Comparison of ENCODE assay signal across 16 cellular contexts in the genomic region with DNA sequence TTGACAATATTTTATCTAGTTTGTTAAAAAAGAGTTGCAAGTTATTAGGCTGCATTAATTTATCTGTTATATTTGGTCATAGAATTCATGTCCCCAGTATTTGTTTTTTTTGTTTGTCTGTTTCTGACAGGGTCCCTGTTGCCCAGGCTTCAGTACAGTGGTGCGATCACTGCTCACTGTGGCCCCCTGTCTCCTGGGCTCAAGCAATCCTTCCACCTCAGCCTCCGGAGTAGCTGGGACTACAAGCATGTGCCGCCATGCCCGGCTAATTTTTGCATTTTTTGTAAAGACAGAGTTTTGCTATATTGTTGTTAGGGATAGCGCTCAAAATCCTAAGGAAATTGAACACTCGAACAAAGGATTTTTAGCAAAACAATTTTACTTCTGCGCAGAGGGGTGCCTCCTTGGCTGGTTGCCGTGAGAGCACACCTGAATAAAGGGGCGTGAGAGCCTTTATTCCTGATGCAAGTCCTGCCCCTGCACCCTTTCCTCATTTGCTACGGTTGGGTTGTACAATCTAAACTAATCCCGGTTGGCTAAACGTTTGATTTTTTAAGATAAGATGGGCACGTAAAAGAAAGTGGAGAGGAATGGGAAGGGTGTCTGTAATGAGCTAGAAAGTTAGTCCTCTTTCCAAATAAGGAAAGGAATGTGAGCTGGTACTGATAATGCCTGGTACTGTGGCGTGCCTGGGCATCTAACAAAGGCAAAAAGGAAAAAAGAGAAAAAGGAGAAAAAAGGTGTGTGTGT.
A peak's percentile ranks its signal among the peaks of the same experiment; 100 is the strongest.
DNase-seq lines count a peak whose midpoint lies in the region; ATAC-seq, FAIRE-seq and TF ChIP-seq lines count a peak whose summit lies in the region.
"Had no signal": no experiment of that assay in that cellular context is flagged by ENCODE, and none has a peak within 500 bp of the region (broad histone marks: within the 10 kb centered on the region; RNA-seq: fewer than 3 reads in every experiment).

No MANE protein-coding gene starts in this region.

- H2AK5ac ChIP-seq in mesendoderm (ENCODE audit: low read length): no peak overlapping the region

- no peak overlapping the region for H3K23ac ChIP-seq in mesendoderm (ENCODE audit: low read length)

- CTCF ChIA-PET in HepG2 (lab: Yijun Ruan, JAX; ENCODE audit: low intra/inter-chr PET ratio, low total read pairs): interaction anchor here (1.4 kb wide), 1 partner anchor 53 kb away, joined by 4 read pairs; no protein-coding TSS in a partner anchor

- no peaks in the 10 kb centered on the region for H3K79me1 ChIP-seq in mesendoderm (ENCODE audit: low read length)

- no peak overlapping the region for H3K18ac ChIP-seq in mesendoderm (ENCODE audit: low read length)

- no peak overlapping the region for H3K27ac ChIP-seq in HepG2 (ENCODE audit: extremely low read length, insufficient read depth, low read length)
- H3K27ac ChIP-seq in right lobe of liver: no peak overlapping the region
- no peak overlapping the region for H3K27ac ChIP-seq in mesendoderm (ENCODE audit: low read depth, low read length)
- H3K27ac ChIP-seq: gastrocnemius medialis, spleen, VCaP had no signal

- intact Hi-C loops in HepG2 (cut with micrococcal nuclease; ENCODE audit: unreplicated experiment) (no loop called here), right lobe of liver (cut with DNase I) (no loop called here)

- POLR2A ChIA-PET in HepG2 (lab: Yijun Ruan, JAX): no interaction called here

- H3K27me3 ChIP-seq in HepG2 (ENCODE audit: control insufficient read depth in 1 of 2, insufficient read depth in 2 of 2, low read length in 2 of 2): no peaks in the 10 kb centered on the region
- H3K27me3 ChIP-seq in right lobe of liver: no peaks in the 10 kb centered on the region
- H3K27me3 ChIP-seq in mesendoderm (ENCODE audit: insufficient read depth, low read length, poor library complexity): no peaks in the 10 kb centered on the region
- H3K27me3 ChIP-seq: gastrocnemius medialis, spleen had no signal

- H3K36me3 ChIP-seq in HepG2 (replicated peaks in 1 of 2; ENCODE audit: control insufficient read depth in 1 of 2, insufficient read depth in 2 of 2, low read length in 2 of 2) (no peaks in the 10 kb centered on the region), right lobe of liver (no peaks in the 10 kb centered on the region), mesendoderm (ENCODE audit: control insufficient read depth, insufficient read depth, low read length) (no peaks in the 10 kb centered on the region)
- H3K36me3 ChIP-seq: gastrocnemius medialis, spleen had no signal

- no peak overlapping the region for H3K9ac ChIP-seq in HepG2 (ENCODE audit: insufficient read depth, low read depth, low read length)
- peak overlapping the region; percentile 36 for H3K9ac ChIP-seq in mesendoderm (ENCODE audit: low read length)
- H3K9ac ChIP-seq: SK-N-SH had no signal

- no peak overlapping the region for H2BK5ac ChIP-seq in mesendoderm (ENCODE audit: low read length)

- H2AFZ ChIP-seq in HepG2 (ENCODE audit: low read length): no peak overlapping the region

- H3K4me1 ChIP-seq in HepG2 (ENCODE audit: insufficient read depth, low read length) (no peaks in the 10 kb centered on the region), right lobe of liver (no peaks in the 10 kb centered on the region), mesendoderm (ENCODE audit: control insufficient read depth, low read depth, low read length) (peaks cover 2% of the 10 kb centered on the region)
- H3K4me1 ChIP-seq: spleen had no signal

- no peak overlapping the region for H2BK15ac ChIP-seq in mesendoderm (replicated peaks; ENCODE audit: low read depth)

- no peak for TF ChIP-seq RAD21 in HepG2 (CRISPR knock-in tag; IDR thresholded peaks at IDR 0.05)

- in situ Hi-C loops in HepG2 (cut with HindIII; ENCODE audit: extremely low pct_ligation_motif_present, low pct_unique_long_range_greater_than_20kb): no loop called here

- no peak overlapping the region for H4K5ac ChIP-seq in mesendoderm (ENCODE audit: low read length)

- DNase-seq in HepG2 (ENCODE audit: low spot score) (no peak), right lobe of liver (no peak), epithelial cell of esophagus (ENCODE audit: low read depth) (peak; percentile 49), mesendoderm (peak; percentile 68), NCI-H2171 treated with DMSO at 0.1 percent for 48 hours (lab: John Stamatoyannopoulos, UW) (no peak), GM12892 (ENCODE audit: insufficient read length) (no peak)
- DNase-seq: activated CD8-positive, alpha-beta memory T cell treated with anti-CD3 and anti-CD28 coated beads, Interleukin-2, amount 50 U/mL, for 4 hours; activated naive CD8-positive, alpha-beta T cell treated with anti-CD3 and anti-CD28 coated beads for 36 hours; gastrocnemius medialis; KG1; NCI-H1694; SK-N-SH; spleen had no signal

- TF ChIP-seq POLR2A in HepG2 (IDR thresholded peaks at IDR 0.05; ENCODE audit: insufficient read depth in 1 of 2, low read depth in 2 of 2, low read length in 2 of 2) (no peak), right lobe of liver (IDR thresholded peaks at IDR 0.05) (no peak), GM12892 (IDR thresholded peaks at IDR 0.05; ENCODE audit: low read depth, low read length) (no peak)

- H4K20me1 ChIP-seq in HepG2 (ENCODE audit: insufficient read depth, low read length): no peaks in the 10 kb centered on the region

- no peak overlapping the region for H3K4ac ChIP-seq in mesendoderm (ENCODE audit: low read depth, low read length)

- ATAC-seq in HepG2: 0 out of 3 replicates have a peak, but pooled peaks have one; percentile 54
- no peak for ATAC-seq in right lobe of liver
- no peak for ATAC-seq in HG03139 (IDR thresholded peaks at IDR 0.05; ENCODE audit: unreplicated experiment)
- no peak for ATAC-seq in HG03442 (IDR thresholded peaks at IDR 0.05; ENCODE audit: unreplicated experiment)
- ATAC-seq: gastrocnemius medialis had no signal

- peak overlapping the region; percentile 42 for H3K56ac ChIP-seq in mesendoderm (ENCODE audit: low read length)

- 87% methylated on average over 14 of the region's 14 CpGs for WGBS in HepG2 (ENCODE audit: low lambda C conversion rate)
- WGBS in right lobe of liver (ENCODE audit: insufficient coverage, low coverage, low lambda C conversion rate, missing lambda C conversion rate): 89% methylated on average over 14 of the region's 14 CpGs
- WGBS in mesendoderm (ENCODE audit: extremely low coverage, insufficient coverage, low lambda C conversion rate): no CpG with 5 or more reads among the region's 14 CpGs

- 0 out of 2 replicates have a peak, but pooled peaks have one; percentile 26 for TF ChIP-seq CTCF in HepG2 (CRISPR knock-in tag; IDR thresholded peaks at IDR 0.05)
- no peak for TF ChIP-seq CTCF in right lobe of liver (IDR thresholded peaks at IDR 0.05)
- TF ChIP-seq CTCF in epithelial cell of esophagus (IDR thresholded peaks at IDR 0.05; ENCODE audit: insufficient read depth, low read depth, low read length, missing control alignments): peak; percentile 42

- TF ChIP-seq EP300 in HepG2 (IDR thresholded peaks at IDR 0.05; ENCODE audit: low read depth in 2 of 2, low read length in 2 of 2) (no peak), HepG2 (CRISPR knock-in tag; IDR thresholded peaks at IDR 0.05; ENCODE audit: borderline replicate concordance) (no peak)

- no peak overlapping the region for H3K4me3 ChIP-seq in HepG2 (replicated peaks in 1 of 3; ENCODE audit: insufficient read depth in 1 of 3, low read depth in 2 of 3, low read length in 3 of 3)
- H3K4me3 ChIP-seq in right lobe of liver: no peak overlapping the region
- H3K4me3 ChIP-seq in epithelial cell of esophagus (ENCODE audit: low read length): peak overlapping the region; percentile 44
- H3K4me3 ChIP-seq in mesendoderm (ENCODE audit: low read length): no peak overlapping the region
- H3K4me3 ChIP-seq: gastrocnemius medialis, spleen had no signal

- FAIRE-seq in HepG2 (lab: Jason Lieb, UNC) (no peak), GM12892 (lab: Jason Lieb, UNC) (no peak)

- no peak overlapping the region for H4K8ac ChIP-seq in mesendoderm (ENCODE audit: low read depth, low read length)

- no peaks in the 10 kb centered on the region for H3K79me2 ChIP-seq in HepG2 (ENCODE audit: insufficient read depth, low read length)
- H3K79me2 ChIP-seq in mesendoderm (ENCODE audit: control insufficient read depth, insufficient read depth, low read length): no peaks in the 10 kb centered on the region

- H2BK120ac ChIP-seq in mesendoderm (ENCODE audit: low read depth, low read length): no peak overlapping the region

- H3K4me2 ChIP-seq in HepG2 (ENCODE audit: low read depth, low read length) (no peak overlapping the region), mesendoderm (ENCODE audit: low read length) (peak overlapping the region; percentile 31)
- H3K4me2 ChIP-seq: SK-N-SH had no signal

- H3K9me3 ChIP-seq in HepG2 (ENCODE audit: low read length): no peaks in the 10 kb centered on the region
- no peaks in the 10 kb centered on the region for H3K9me3 ChIP-seq in right lobe of liver
- H3K9me3 ChIP-seq: gastrocnemius medialis, SK-N-SH, spleen had no signal

- BruUV-seq in HepG2 (replicated peaks; lab: Mats Ljungman, UMichigan): no TSS peak

TF ChIP-seq in HepG2, 621 proteins besides CTCF, POLR2A, EP300 and RAD21:
- TF ChIP-seq STAG1 (CRISPR knock-in tag; IDR thresholded peaks at IDR 0.05) (peak; percentile 30), LCORL (IDR thresholded peaks at IDR 0.05) (no peak), LCORL (CRISPR knock-in tag; IDR thresholded peaks at IDR 0.05) (no peak), NR3C1 (CRISPR knock-in tag; IDR thresholded peaks at IDR 0.05) (no peak), U2AF1 (optimal IDR thresholded peaks at IDR 0.05; ENCODE audit: low read depth, low read length) (no peak), JUNB (CRISPR knock-in tag; IDR thresholded peaks at IDR 0.05; ENCODE audit: borderline replicate concordance) (no peak), FOXC1 (CRISPR knock-in tag; IDR thresholded peaks at IDR 0.05; ENCODE audit: borderline replicate concordance) (no peak)

Comparison
In these comparisons a context has a peak if more than half of its experiments do, and no peak if none do; other contexts are left out.
1. CTCF ChIP-seq: peak in HepG2 (single experiment) and epithelial cell of esophagus (single experiment); none in right lobe of liver (0 of 4).
2. DNase-seq: peak in epithelial cell of esophagus (single experiment) and mesendoderm (single experiment); none in HepG2 (single experiment), right lobe of liver (0 of 3), NCI-H2171 treated with DMSO at 0.1 percent for 48 hours (single experiment) and GM12892 (single experiment).